In genomic region chr19:52897149-52897935, GRCh38 we compare ENCODE assay signal across 1 cellular context.
TF ChIP-seq lines count a peak whose summit lies in the region.

Gene ZNF320 (minus strand): TSS chr19:52897635. CDS start chr19:52890255, 7,380 bp downstream.

TF ChIP-seq in GM12878, 131 proteins besides CTCF, POLR2A, EP300 and RAD21 (continued from another document):
- TF ChIP-seq ZBTB40 (IDR thresholded peaks at IDR 0.05; ENCODE audit: borderline replicate concordance) (peak; percentile 82), JUNB (IDR thresholded peaks at IDR 0.05) (no peak), CBFB (IDR thresholded peaks at IDR 0.05; ENCODE audit: low read depth) (no peak), NFYA (IDR thresholded peaks at IDR 0.05; ENCODE audit: borderline replicate concordance, low read depth, low read length) (no peak), BMI1 (IDR thresholded peaks at IDR 0.05; ENCODE audit: borderline replicate concordance) (no peak), PAX5 (IDR thresholded peaks at IDR 0.05; ENCODE audit: borderline replicate concordance, low read depth, low read length) (no peak), NR2C2 (IDR thresholded peaks at IDR 0.05; ENCODE audit: borderline replicate concordance, control insufficient read depth, insufficient read length, low read depth) (no peak), RFX5 (IDR thresholded peaks at IDR 0.05; ENCODE audit: low read depth, low read length) (0 out of 2 replicates have a peak, but pooled peaks have one; percentile 18), POU2F2 (IDR thresholded peaks at IDR 0.05; ENCODE audit: borderline replicate concordance, low read depth, low read length) (peak; percentile 56; the same call in 1 of the 3 replicates), IRF3 (IDR thresholded peaks at IDR 0.05) (no peak), POLR2AphosphoS5 (IDR thresholded peaks at IDR 0.05; ENCODE audit: low read length) (peak; percentile 90), CEBPB (IDR thresholded peaks at IDR 0.05; ENCODE audit: borderline replicate concordance in 1 of 2, low read depth in 2 of 2, low read length in 2 of 2) (no peak), IRF5 (IDR thresholded peaks at IDR 0.05; ENCODE audit: borderline replicate concordance) (no peak), BCL11A (IDR thresholded peaks at IDR 0.05; ENCODE audit: low read depth, low read length) (0 out of 2 replicates have a peak, but pooled peaks have one; percentile 9), RB1 (IDR thresholded peaks at IDR 0.05; ENCODE audit: borderline replicate concordance) (no peak), GATAD2B (conservative IDR thresholded peaks at IDR 0.05; ENCODE audit: low read depth) (0 out of 2 replicates have a peak, but pooled peaks have one; percentile 38), ZNF592 (IDR thresholded peaks at IDR 0.05) (no peak), CHD2 (IDR thresholded peaks at IDR 0.05; ENCODE audit: borderline replicate concordance, low read depth, low read length) (peak; percentile 39; the same call in 1 of the 2 replicates), SMAD5 (IDR thresholded peaks at IDR 0.05; ENCODE audit: low read depth) (0 out of 2 replicates have a peak, but pooled peaks have one; percentile 43), CREM (IDR thresholded peaks at IDR 0.05; ENCODE audit: low read depth) (no peak)
